In genomic region chr15:85330941-85331588, GRCh38 we compare ENCODE assay signal across 8 cellular contexts.
DNase-seq lines count a peak whose midpoint lies in the region; ATAC-seq and TF ChIP-seq lines count a peak whose summit lies in the region.

No MANE protein-coding gene starts in this region.

- H3K4me1 ChIP-seq in duodenal mucosa (ENCODE audit: control insufficient read depth in 1 of 2, insufficient read depth in 2 of 2, low read length in 2 of 2): peaks cover 26 to 30% of the 10 kb centered on the region in 2 donors

- peak overlapping the region; percentile 94 for H3K27ac Mint-ChIP-seq in memory B cell

- H3K27me3 Mint-ChIP-seq in memory B cell: no peaks in the 10 kb centered on the region

- H3K4me3 Mint-ChIP-seq in memory B cell: peak overlapping the region; percentile 94

- H3K27me3 ChIP-seq in duodenal mucosa (ENCODE audit: control insufficient read depth in 1 of 2, insufficient read depth in 2 of 2, low read length in 2 of 2): no peaks in the 10 kb centered on the region

- H3K9ac ChIP-seq in duodenal mucosa (ENCODE audit: low read depth in 1 of 2, low read length in 2 of 2): peak overlapping the region; percentile 48 to 60

- H3K9me3 ChIP-seq in duodenal mucosa (ENCODE audit: control insufficient read depth in 1 of 2, low read length in 2 of 2): no peaks in the 10 kb centered on the region

- peak overlapping the region; percentile 74 for H3K27ac ChIP-seq in duodenal mucosa (ENCODE audit: low read depth, low read length)

- peak; percentile 97 for TF ChIP-seq CTCF in AG09309 (IDR thresholded peaks at IDR 0.05; ENCODE audit: control insufficient read depth, insufficient read depth, low read depth, low read length, missing control alignments)

- no peak overlapping the region for H3K4me3 ChIP-seq in AG09309 (ENCODE audit: control insufficient read depth, low read depth, low read length)
- H3K4me3 ChIP-seq in duodenal mucosa (ENCODE audit: low read depth in 1 of 2, low read length in 2 of 2): peak overlapping the region; percentile 43 to 66

- H3K4me1 Mint-ChIP-seq in memory B cell: peaks cover 52% of the 10 kb centered on the region

- no peaks in the 10 kb centered on the region for H3K9me3 Mint-ChIP-seq in memory B cell

- DNase-seq in AG09309 (ENCODE audit: low read depth) (peak; percentile 80), NCI-H510A treated with DMSO at 0.1 percent for 48 hours (lab: John Stamatoyannopoulos, UW) (peak; percentile 26), memory B cell (ENCODE audit: low spot score in 2 of 2) (peak; percentile 52)
- peak; percentile 30 to 54 for DNase-seq in activated CD4-positive, alpha-beta T cell treated with anti-CD3 and anti-CD28 coated beads, Interleukin-2, amount 50 U/mL, for 24 hours (ENCODE audit: low read depth in 1 of 2, low spot score in 1 of 2)
- DNase-seq in stimulated activated CD8-positive, alpha-beta memory T cell treated with anti-CD3 and anti-CD28 coated beads, Interleukin-2, amount 100 ng/mL, for 48 hours (ENCODE audit: low read depth in 2 of 2): peak; percentile 68

- ATAC-seq in GM18867 (IDR thresholded peaks at IDR 0.05; ENCODE audit: unreplicated experiment): peak; percentile 67
- peak; percentile 64 for ATAC-seq in HG03095 (IDR thresholded peaks at IDR 0.05; ENCODE audit: unreplicated experiment)
- ATAC-seq in memory B cell (ENCODE audit: low read depth): peak; percentile 40

- no peaks in the 10 kb centered on the region for H3K36me3 Mint-ChIP-seq in memory B cell

- no peaks in the 10 kb centered on the region for H3K36me3 ChIP-seq in duodenal mucosa (ENCODE audit: control insufficient read depth in 1 of 2, insufficient read depth in 2 of 2, low read length in 2 of 2)

Comparison
In these comparisons a context has a peak if more than half of its experiments do, and no peak if none do; other contexts are left out.
1. DNase-seq: peak in every context shown above with its lines; median percentile 80 in AG09309; 68 in stimulated activated CD8-positive, alpha-beta memory T cell treated with anti-CD3 and anti-CD28 coated beads, Interleukin-2, amount 100 ng/mL, for 48 hours; 52 in memory B cell; 42 in activated CD4-positive, alpha-beta T cell treated with anti-CD3 and anti-CD28 coated beads, Interleukin-2, amount 50 U/mL, for 24 hours; 26 in NCI-H510A treated with DMSO at 0.1 percent for 48 hours.